Comparison of ENCODE assay signal across 8 cellular contexts in genomic region chr6:149545754-149546471, GRCh38. TPM values are rescaled to one million over a fixed set of nuclear protein-coding genes. Genes with fewer than 3 reads are reported as not detected.
A peak's percentile ranks its signal among the peaks of the same experiment; 100 is the strongest.
DNase-seq lines count a peak whose midpoint lies in the region; ATAC-seq and TF ChIP-seq lines count a peak whose summit lies in the region.

A gene with protein sequence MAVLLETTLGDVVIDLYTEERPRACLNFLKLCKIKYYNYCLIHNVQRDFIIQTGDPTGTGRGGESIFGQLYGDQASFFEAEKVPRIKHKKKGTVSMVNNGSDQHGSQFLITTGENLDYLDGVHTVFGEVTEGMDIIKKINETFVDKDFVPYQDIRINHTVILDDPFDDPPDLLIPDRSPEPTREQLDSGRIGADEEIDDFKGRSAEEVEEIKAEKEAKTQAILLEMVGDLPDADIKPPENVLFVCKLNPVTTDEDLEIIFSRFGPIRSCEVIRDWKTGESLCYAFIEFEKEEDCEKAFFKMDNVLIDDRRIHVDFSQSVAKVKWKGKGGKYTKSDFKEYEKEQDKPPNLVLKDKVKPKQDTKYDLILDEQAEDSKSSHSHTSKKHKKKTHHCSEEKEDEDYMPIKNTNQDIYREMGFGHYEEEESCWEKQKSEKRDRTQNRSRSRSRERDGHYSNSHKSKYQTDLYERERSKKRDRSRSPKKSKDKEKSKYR (minus strand): TSS chr6:149546043. CDS start chr6:149546005, 38 bp downstream.

- peak; percentile 92 for TF ChIP-seq CTCF in kidney epithelial cell (IDR thresholded peaks at IDR 0.05; ENCODE audit: insufficient read depth, low read length, poor library complexity, severe bottlenecking)

- no peaks in the 10 kb centered on the region for H3K27me3 ChIP-seq in kidney epithelial cell (ENCODE audit: control insufficient read depth, insufficient read depth, low read length)

- ATAC-seq in GM19035 (IDR thresholded peaks at IDR 0.05; ENCODE audit: unreplicated experiment) (peak; percentile 95), HG03354 (IDR thresholded peaks at IDR 0.05; ENCODE audit: poor library complexity, severe bottlenecking, unreplicated experiment) (peak; percentile 87)

- H3K36me3 ChIP-seq in kidney epithelial cell (ENCODE audit: control insufficient read depth, insufficient read depth, low read length) = no peaks in the 10 kb centered on the region

- peak; percentile 97 for DNase-seq in Ammon's horn (ENCODE audit: low spot score)
- peak; percentile 83 for DNase-seq in NCI-H460 (ENCODE audit: extremely low read depth, low read depth)
- peak; percentile 95 for DNase-seq in activated CD4-positive, alpha-beta T cell treated with anti-CD3 and anti-CD28 coated beads for 1 hour
- peak; percentile 97 for DNase-seq in cerebellum (ENCODE audit: low spot score)
- peak; percentile 74 for DNase-seq in kidney epithelial cell (ENCODE audit: low read depth)
- DNase-seq in stimulated activated CD4-positive, alpha-beta T cell treated with anti-CD3 and anti-CD28 coated beads, Interleukin-15, amount 100 ng/mL, for 48 hours (ENCODE audit: low read depth in 2 of 2) = peak; percentile 89 to 96

- peak within 1 kb of the TSS; percentile 93 for H3K4me3 ChIP-seq in kidney epithelial cell (ENCODE audit: low read depth, low read length)

RNA-seq across cellular contexts. Expression of the gene that starts here (rescaled TPM):
- total RNA-seq in NCI-H460 (2014; rRNA removed; shearing (Covaris generic)) = 28.7 and 29.0 TPM in 2 replicates
- 15.1 and 17.3 TPM in 2 replicates for polyA plus RNA-seq in NCI-H460 (2014; cell fraction: nucleus; rRNA removed)
- total RNA-seq in cerebellum (33.9 TPM), kidney epithelial cell (26.5 and 34.6 TPM in 2 replicates)

Comparison
In these comparisons a context has a peak if more than half of its experiments do, and no peak if none do; other contexts are left out.
1. Peak in every context shown above with its lines: DNase-seq, ATAC-seq and H3K4me3 ChIP-seq.